In the genomic region with DNA sequence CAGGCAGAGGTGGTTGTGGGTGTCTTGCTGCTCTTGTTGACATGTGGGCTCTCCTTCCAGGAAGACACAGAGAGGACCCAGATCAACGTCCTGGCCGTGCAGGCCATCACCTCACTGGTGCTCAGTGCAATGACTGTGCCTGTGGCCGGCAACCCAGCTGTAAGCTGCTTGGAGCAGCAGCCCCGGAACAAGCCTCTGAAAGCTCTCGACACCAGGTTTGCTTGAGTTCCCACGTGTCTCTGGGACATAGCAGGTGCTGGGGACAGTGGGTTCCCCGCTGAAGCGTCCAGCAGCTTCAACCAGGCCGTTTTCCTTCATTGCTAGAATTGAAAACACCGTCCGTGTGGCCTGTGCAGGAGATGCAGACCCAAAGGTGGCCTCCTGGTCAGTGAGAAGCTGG, we compare ENCODE assay signal across 27 cellular contexts. TPM values are rescaled to one million over a fixed set of nuclear protein-coding genes. Genes with fewer than 3 reads are reported as not detected.
DNase-seq lines count a peak whose midpoint lies in the region; ATAC-seq, FAIRE-seq and TF ChIP-seq lines count a peak whose summit lies in the region.
"Had no signal": no experiment of that assay in that cellular context is flagged by ENCODE, and none has a peak within 500 bp of the region (broad histone marks: within the 10 kb centered on the region; RNA-seq: fewer than 3 reads in every experiment).

No MANE protein-coding gene starts in this region.

- intact Hi-C loops in kidney (cut with DNase I), result no loop called here

- peaks cover 0 to 10% of the 10 kb centered on the region in 2 donors for H3K36me3 Mint-ChIP-seq in activated naive CD4-positive, alpha-beta T cell treated with anti-CD3 and anti-CD28 coated beads, Interleukin-2, amount 50 U/mL, for 72 hours
- H3K36me3 Mint-ChIP-seq in stimulated activated effector memory CD8-positive, alpha-beta T cell treated with anti-CD3 and anti-CD28 coated beads, Interleukin-12 subunit alpha, Interleukin-12 subunit beta, amount 100 ng/mL, for 72 hours, result peaks cover 82% of the 10 kb centered on the region

- no peak overlapping the region for H3K4me3 Mint-ChIP-seq in stimulated activated effector memory CD8-positive, alpha-beta T cell treated with anti-CD3 and anti-CD28 coated beads, Interleukin-12 subunit alpha, Interleukin-12 subunit beta, amount 100 ng/mL, for 72 hours

- no peaks in the 10 kb centered on the region for H3K9me3 Mint-ChIP-seq in activated naive CD4-positive, alpha-beta T cell treated with anti-CD3 and anti-CD28 coated beads, Interleukin-2, amount 50 U/mL, for 72 hours
- no peaks in the 10 kb centered on the region for H3K9me3 Mint-ChIP-seq in stimulated activated effector memory CD8-positive, alpha-beta T cell treated with anti-CD3 and anti-CD28 coated beads, Interleukin-12 subunit alpha, Interleukin-12 subunit beta, amount 100 ng/mL, for 72 hours

- H3K9me3 ChIP-seq in RWPE2 (ENCODE audit: severe bottlenecking) (no peaks in the 10 kb centered on the region), kidney (ENCODE audit: control insufficient read depth in 1 of 2, low read length in 2 of 2) (no peaks in the 10 kb centered on the region)

- no peak overlapping the region for H3K27ac ChIP-seq in RWPE2 (ENCODE audit: poor library complexity, severe bottlenecking)
- H3K27ac ChIP-seq in kidney (ENCODE audit: low read depth in 2 of 2, low read length in 2 of 2), result no peak overlapping the region
- H3K27ac ChIP-seq: C4-2B, HL-60 had no signal

- H3K36me3 ChIP-seq in RWPE2 (ENCODE audit: low read depth), result peaks cover 30% of the 10 kb centered on the region
- peaks cover 39 to 44% of the 10 kb centered on the region in 2 donors for H3K36me3 ChIP-seq in kidney (ENCODE audit: control insufficient read depth in 1 of 2, insufficient read depth in 2 of 2, low read length in 2 of 2)

- peaks cover 33% of the 10 kb centered on the region for H3K4me1 Mint-ChIP-seq in stimulated activated effector memory CD8-positive, alpha-beta T cell treated with anti-CD3 and anti-CD28 coated beads, Interleukin-12 subunit alpha, Interleukin-12 subunit beta, amount 100 ng/mL, for 72 hours

- H3K4me3 ChIP-seq in RWPE2 (ENCODE audit: severe bottlenecking) (no peak overlapping the region), kidney (ENCODE audit: low read length in 2 of 2) (no peak overlapping the region)

- TF ChIP-seq CTCF in RWPE2 (IDR thresholded peaks at IDR 0.05; ENCODE audit: poor library complexity, severe bottlenecking), result no peak
- TF ChIP-seq CTCF in kidney (IDR thresholded peaks at IDR 0.05; ENCODE audit: borderline replicate concordance, extremely low read depth, insufficient read depth), result no peak

- no peak for DNase-seq in activated naive CD4-positive, alpha-beta T cell treated with anti-CD3 and anti-CD28 coated beads, Interleukin-2, amount 50 U/mL, for 72 hours (ENCODE audit: low spot score in 2 of 2)
- DNase-seq in activated naive CD4-positive, alpha-beta T cell treated with anti-CD3 and anti-CD28 coated beads, Interleukin-2, amount 50 U/mL, for 16 hours, result no peak
- peak; percentile 33 for DNase-seq in RWPE2 (ENCODE audit: low spot score)
- DNase-seq in kidney, result peak; percentile 54
- no peak for DNase-seq in stimulated activated effector memory CD8-positive, alpha-beta T cell treated with anti-CD3 and anti-CD28 coated beads, Interleukin-12 subunit alpha, Interleukin-12 subunit beta, amount 100 ng/mL, for 72 hours (ENCODE audit: low spot score in 2 of 2)
- DNase-seq in LoVo (ENCODE audit: low spot score), result no peak
- DNase-seq in SW 1271 (lab: John Stamatoyannopoulos, UW), result no peak
- DNase-seq: DMS53, GDM1, GOT3, HCEC 1CT, KBM-7, NCI-H1105 treated with DMSO at 0.1 percent for 48 hours, NCI-H1694, NCI-H2081, NCI-H2171, NCI-H524 treated with DMSO at 0.1 percent for 48 hours, NCI-H82, OCI-M1, SHP77 had no signal

- no peak for FAIRE-seq in kidney (lab: Jason Lieb, UNC)
- FAIRE-seq: A204.1, D721Med, GM18507, RCC 7860 had no signal

- peak overlapping the region; percentile 11 to 65 for H3K27ac Mint-ChIP-seq in activated naive CD4-positive, alpha-beta T cell treated with anti-CD3 and anti-CD28 coated beads, Interleukin-2, amount 50 U/mL, for 72 hours
- H3K27ac Mint-ChIP-seq in stimulated activated effector memory CD8-positive, alpha-beta T cell treated with anti-CD3 and anti-CD28 coated beads, Interleukin-12 subunit alpha, Interleukin-12 subunit beta, amount 100 ng/mL, for 72 hours, result peak overlapping the region; percentile 74

- no peaks in the 10 kb centered on the region for H3K4me1 ChIP-seq in RWPE2 (ENCODE audit: insufficient read depth, poor library complexity, severe bottlenecking)
- no peaks in the 10 kb centered on the region for H3K4me1 ChIP-seq in kidney (ENCODE audit: control insufficient read depth in 1 of 2, insufficient read depth in 1 of 2, low read depth in 1 of 2, low read length in 2 of 2)

- ATAC-seq in activated naive CD4-positive, alpha-beta T cell treated with anti-CD3 and anti-CD28 coated beads, Interleukin-2, amount 50 U/mL, for 72 hours, result no peak
- ATAC-seq in RWPE2 (ENCODE audit: low read depth) (no peak), HG03045 (IDR thresholded peaks at IDR 0.05; ENCODE audit: unreplicated experiment) (no peak)
- no peak for ATAC-seq in stimulated activated effector memory CD8-positive, alpha-beta T cell treated with anti-CD3 and anti-CD28 coated beads, Interleukin-12 subunit alpha, Interleukin-12 subunit beta, amount 100 ng/mL, for 72 hours

- no peak overlapping the region for H3K9ac ChIP-seq in kidney (ENCODE audit: low read length in 2 of 2)

- no peaks in the 10 kb centered on the region for H3K27me3 ChIP-seq in RWPE2 (ENCODE audit: insufficient read depth, poor library complexity, severe bottlenecking)

RNA-seq across cellular contexts. Expression of gene MSANTD1, which starts 25.6 kb away (rescaled TPM):
- total RNA-seq in activated naive CD4-positive, alpha-beta T cell treated with anti-CD3 and anti-CD28 coated beads, Interleukin-2, amount 50 U/mL, for 72 hours, result 1 to 10 TPM in 1 of 2 donors, under 1 TPM in 1; 0.48 to 1.6 TPM
- total RNA-seq in kidney, result 0.91 TPM
- not detected for polyA plus RNA-seq in kidney (ENCODE audit: insufficient read depth, low read depth, low replicate concordance)

Comparison
In these comparisons a context has a peak if more than half of its experiments do, and no peak if none do; other contexts are left out.
1. DNase-seq: peak in RWPE2 (single experiment) and kidney (single experiment); none in activated naive CD4-positive, alpha-beta T cell treated with anti-CD3 and anti-CD28 coated beads, Interleukin-2, amount 50 U/mL, for 72 hours (0 of 2), activated naive CD4-positive, alpha-beta T cell treated with anti-CD3 and anti-CD28 coated beads, Interleukin-2, amount 50 U/mL, for 16 hours (single experiment), stimulated activated effector memory CD8-positive, alpha-beta T cell treated with anti-CD3 and anti-CD28 coated beads, Interleukin-12 subunit alpha, Interleukin-12 subunit beta, amount 100 ng/mL, for 72 hours (0 of 2), LoVo (single experiment) and SW 1271 (0 of 2).